Comparison of ENCODE assay signal across 1 cellular context in the genomic region with DNA sequence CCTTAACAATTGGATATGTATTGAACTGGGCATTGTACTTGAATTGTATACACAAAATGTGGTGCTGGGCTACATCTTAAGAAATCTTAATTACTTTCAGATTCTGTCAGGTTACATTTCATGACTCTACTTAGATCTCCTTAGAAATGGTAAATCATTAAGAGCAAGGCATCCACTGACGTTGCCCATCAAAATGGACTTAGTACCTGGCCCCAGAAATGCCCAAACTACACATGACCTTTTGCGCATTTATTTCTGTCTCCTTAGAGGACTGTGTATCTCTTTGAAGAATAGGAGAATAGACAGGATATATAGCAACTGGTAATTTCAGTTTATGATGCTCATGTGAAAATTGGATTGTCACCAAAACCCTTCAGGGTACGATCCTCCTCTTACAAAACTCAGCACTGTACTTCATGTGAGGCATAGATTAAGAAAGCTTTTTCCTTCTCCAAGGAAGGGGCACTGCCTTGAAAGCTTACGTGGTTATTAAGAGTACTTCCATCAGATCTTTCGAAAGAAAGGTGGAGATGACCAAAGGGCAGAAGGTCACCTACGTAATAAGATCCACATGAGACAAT.
TF ChIP-seq lines count a peak whose summit lies in the region.

No MANE protein-coding gene starts in this region.

TF ChIP-seq in HepG2, 621 proteins besides CTCF, POLR2A, EP300 and RAD21 (continued from another document):
- TF ChIP-seq, protein P1, sequence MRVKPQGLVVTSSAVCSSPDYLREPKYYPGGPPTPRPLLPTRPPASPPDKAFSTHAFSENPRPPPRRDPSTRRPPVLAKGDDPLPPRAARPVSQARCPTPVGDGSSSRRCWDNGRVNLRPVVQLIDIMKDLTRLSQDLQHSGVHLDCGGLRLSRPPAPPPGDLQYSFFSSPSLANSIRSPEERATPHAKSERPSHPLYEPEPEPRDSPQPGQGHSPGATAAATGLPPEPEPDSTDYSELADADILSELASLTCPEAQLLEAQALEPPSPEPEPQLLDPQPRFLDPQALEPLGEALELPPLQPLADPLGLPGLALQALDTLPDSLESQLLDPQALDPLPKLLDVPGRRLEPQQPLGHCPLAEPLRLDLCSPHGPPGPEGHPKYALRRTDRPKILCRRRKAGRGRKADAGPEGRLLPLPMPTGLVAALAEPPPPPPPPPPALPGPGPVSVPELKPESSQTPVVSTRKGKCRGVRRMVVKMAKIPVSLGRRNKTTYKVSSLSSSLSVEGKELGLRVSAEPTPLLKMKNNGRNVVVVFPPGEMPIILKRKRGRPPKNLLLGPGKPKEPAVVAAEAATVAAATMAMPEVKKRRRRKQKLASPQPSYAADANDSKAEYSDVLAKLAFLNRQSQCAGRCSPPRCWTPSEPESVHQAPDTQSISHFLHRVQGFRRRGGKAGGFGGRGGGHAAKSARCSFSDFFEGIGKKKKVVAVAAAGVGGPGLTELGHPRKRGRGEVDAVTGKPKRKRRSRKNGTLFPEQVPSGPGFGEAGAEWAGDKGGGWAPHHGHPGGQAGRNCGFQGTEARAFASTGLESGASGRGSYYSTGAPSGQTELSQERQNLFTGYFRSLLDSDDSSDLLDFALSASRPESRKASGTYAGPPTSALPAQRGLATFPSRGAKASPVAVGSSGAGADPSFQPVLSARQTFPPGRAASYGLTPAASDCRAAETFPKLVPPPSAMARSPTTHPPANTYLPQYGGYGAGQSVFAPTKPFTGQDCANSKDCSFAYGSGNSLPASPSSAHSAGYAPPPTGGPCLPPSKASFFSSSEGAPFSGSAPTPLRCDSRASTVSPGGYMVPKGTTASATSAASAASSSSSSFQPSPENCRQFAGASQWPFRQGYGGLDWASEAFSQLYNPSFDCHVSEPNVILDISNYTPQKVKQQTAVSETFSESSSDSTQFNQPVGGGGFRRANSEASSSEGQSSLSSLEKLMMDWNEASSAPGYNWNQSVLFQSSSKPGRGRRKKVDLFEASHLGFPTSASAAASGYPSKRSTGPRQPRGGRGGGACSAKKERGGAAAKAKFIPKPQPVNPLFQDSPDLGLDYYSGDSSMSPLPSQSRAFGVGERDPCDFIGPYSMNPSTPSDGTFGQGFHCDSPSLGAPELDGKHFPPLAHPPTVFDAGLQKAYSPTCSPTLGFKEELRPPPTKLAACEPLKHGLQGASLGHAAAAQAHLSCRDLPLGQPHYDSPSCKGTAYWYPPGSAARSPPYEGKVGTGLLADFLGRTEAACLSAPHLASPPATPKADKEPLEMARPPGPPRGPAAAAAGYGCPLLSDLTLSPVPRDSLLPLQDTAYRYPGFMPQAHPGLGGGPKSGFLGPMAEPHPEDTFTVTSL (CRISPR knock-in tag; IDR thresholded peaks at IDR 0.05; ENCODE audit: borderline replicate concordance) = peak; percentile 28; the same call in 1 of the 2 replicates
- no peak for TF ChIP-seq ZNF598 (CRISPR knock-in tag; IDR thresholded peaks at IDR 0.05; ENCODE audit: borderline replicate concordance)
- no peak for TF ChIP-seq FUBP1 (CRISPR knock-in tag; IDR thresholded peaks at IDR 0.05; ENCODE audit: borderline replicate concordance)
- TF ChIP-seq RARA (CRISPR knock-in tag; IDR thresholded peaks at IDR 0.05) = peak; percentile 17; the same call in 1 of the 2 replicates
- TF ChIP-seq ZNF709 (CRISPR knock-in tag; IDR thresholded peaks at IDR 0.05) = no peak
